In genomic region chr1:113887776-113888175, GRCh38 we compare ENCODE assay signal across 1 cellular context.
TF ChIP-seq lines count a peak whose summit lies in the region.

No MANE protein-coding gene starts in this region.

TF ChIP-seq in A549, 52 proteins besides CTCF, POLR2A, EP300 and RAD21 (continued from another document):
- TF ChIP-seq, protein P1, sequence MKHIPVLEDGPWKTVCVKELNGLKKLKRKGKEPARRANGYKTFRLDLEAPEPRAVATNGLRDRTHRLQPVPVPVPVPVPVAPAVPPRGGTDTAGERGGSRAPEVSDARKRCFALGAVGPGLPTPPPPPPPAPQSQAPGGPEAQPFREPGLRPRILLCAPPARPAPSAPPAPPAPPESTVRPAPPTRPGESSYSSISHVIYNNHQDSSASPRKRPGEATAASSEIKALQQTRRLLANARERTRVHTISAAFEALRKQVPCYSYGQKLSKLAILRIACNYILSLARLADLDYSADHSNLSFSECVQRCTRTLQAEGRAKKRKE (CRISPR knock-in tag; IDR thresholded peaks at IDR 0.05; ENCODE audit: low read depth): no peak
- TF ChIP-seq, protein P2, sequence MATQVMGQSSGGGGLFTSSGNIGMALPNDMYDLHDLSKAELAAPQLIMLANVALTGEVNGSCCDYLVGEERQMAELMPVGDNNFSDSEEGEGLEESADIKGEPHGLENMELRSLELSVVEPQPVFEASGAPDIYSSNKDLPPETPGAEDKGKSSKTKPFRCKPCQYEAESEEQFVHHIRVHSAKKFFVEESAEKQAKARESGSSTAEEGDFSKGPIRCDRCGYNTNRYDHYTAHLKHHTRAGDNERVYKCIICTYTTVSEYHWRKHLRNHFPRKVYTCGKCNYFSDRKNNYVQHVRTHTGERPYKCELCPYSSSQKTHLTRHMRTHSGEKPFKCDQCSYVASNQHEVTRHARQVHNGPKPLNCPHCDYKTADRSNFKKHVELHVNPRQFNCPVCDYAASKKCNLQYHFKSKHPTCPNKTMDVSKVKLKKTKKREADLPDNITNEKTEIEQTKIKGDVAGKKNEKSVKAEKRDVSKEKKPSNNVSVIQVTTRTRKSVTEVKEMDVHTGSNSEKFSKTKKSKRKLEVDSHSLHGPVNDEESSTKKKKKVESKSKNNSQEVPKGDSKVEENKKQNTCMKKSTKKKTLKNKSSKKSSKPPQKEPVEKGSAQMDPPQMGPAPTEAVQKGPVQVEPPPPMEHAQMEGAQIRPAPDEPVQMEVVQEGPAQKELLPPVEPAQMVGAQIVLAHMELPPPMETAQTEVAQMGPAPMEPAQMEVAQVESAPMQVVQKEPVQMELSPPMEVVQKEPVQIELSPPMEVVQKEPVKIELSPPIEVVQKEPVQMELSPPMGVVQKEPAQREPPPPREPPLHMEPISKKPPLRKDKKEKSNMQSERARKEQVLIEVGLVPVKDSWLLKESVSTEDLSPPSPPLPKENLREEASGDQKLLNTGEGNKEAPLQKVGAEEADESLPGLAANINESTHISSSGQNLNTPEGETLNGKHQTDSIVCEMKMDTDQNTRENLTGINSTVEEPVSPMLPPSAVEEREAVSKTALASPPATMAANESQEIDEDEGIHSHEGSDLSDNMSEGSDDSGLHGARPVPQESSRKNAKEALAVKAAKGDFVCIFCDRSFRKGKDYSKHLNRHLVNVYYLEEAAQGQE (IDR thresholded peaks at IDR 0.05): no peak
- TF ChIP-seq ZNF302 (CRISPR knock-in tag; IDR thresholded peaks at IDR 0.05) (no peak), NFE2L2 (conservative IDR thresholded peaks at IDR 0.05; ENCODE audit: low read length) (no peak), GATA3 (IDR thresholded peaks at IDR 0.05; ENCODE audit: borderline replicate concordance) (no peak), FOXS1 (CRISPR knock-in tag; IDR thresholded peaks at IDR 0.05) (no peak), EHF (CRISPR knock-in tag; IDR thresholded peaks at IDR 0.05) (no peak), NPAS2 (CRISPR knock-in tag; IDR thresholded peaks at IDR 0.05; ENCODE audit: borderline replicate concordance) (no peak)
- TF ChIP-seq, protein P3, sequence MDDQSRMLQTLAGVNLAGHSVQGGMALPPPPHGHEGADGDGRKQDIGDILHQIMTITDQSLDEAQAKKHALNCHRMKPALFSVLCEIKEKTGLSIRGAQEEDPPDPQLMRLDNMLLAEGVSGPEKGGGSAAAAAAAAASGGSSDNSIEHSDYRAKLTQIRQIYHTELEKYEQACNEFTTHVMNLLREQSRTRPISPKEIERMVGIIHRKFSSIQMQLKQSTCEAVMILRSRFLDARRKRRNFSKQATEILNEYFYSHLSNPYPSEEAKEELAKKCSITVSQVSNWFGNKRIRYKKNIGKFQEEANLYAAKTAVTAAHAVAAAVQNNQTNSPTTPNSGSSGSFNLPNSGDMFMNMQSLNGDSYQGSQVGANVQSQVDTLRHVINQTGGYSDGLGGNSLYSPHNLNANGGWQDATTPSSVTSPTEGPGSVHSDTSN (IDR thresholded peaks at IDR 0.05): no peak
